7 cellular contexts compared by ENCODE assay signal in the genomic region with DNA sequence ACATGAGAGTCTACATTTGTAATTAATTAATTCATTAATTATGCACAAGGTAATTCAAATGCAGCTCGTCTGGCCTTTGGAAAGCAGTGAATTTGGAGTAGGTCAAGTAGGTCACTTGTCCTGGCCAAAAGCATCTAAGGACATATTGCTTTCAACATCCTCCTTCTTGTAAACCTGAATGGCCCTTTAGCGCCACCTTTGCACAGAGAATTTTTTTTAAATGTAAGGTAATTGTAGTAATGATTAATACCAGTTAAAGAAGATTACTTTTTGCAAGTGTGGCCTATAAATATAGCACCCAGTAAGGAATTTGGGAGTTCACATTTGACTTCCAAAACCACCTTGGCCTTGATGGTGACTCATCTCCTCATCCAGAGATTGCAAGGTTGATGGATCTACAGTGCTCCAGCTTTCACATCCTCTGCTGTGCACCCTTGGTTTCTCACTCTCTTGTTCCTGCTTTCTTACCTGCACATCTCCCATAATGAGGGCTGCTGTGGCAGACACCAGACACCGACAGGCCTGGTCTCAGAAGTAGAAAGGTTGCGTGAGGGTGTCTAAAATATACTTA.
"Had no signal": no experiment of that assay in that cellular context is flagged by ENCODE, and none has a peak within 500 bp of the region (broad histone marks: within the 10 kb centered on the region; RNA-seq: fewer than 3 reads in every experiment).

No MANE protein-coding gene starts in this region.

- H3K36me3 Mint-ChIP-seq: activated CD4-positive, alpha-beta memory T cell treated with anti-CD3 and anti-CD28 coated beads for 36 hours; activated naive CD8-positive, alpha-beta T cell had no signal

- H3K27ac Mint-ChIP-seq: activated CD4-positive, alpha-beta memory T cell treated with anti-CD3 and anti-CD28 coated beads for 36 hours; activated naive CD8-positive, alpha-beta T cell had no signal

- H3K27me3 Mint-ChIP-seq: activated CD4-positive, alpha-beta memory T cell treated with anti-CD3 and anti-CD28 coated beads for 36 hours had no signal

- H3K9me3 Mint-ChIP-seq: activated CD4-positive, alpha-beta memory T cell treated with anti-CD3 and anti-CD28 coated beads for 36 hours; activated T-cell treated with anti-CD3 and anti-CD28 coated beads, Interleukin-2, amount 50 U/mL, for 4 hours had no signal

- H3K27ac ChIP-seq: ascending aorta, stomach had no signal

- H3K9me3 ChIP-seq: ascending aorta, stomach had no signal

- H3K4me1 ChIP-seq: ascending aorta, stomach had no signal

- H3K4me3 Mint-ChIP-seq: activated CD4-positive, alpha-beta memory T cell treated with anti-CD3 and anti-CD28 coated beads for 36 hours; activated naive CD8-positive, alpha-beta T cell; activated T-cell treated with anti-CD3 and anti-CD28 coated beads, Interleukin-2, amount 50 U/mL, for 4 hours had no signal

- H3K36me3 ChIP-seq: ascending aorta, stomach had no signal

- H3K4me3 ChIP-seq: ascending aorta, stomach had no signal

- DNase-seq: activated CD4-positive, alpha-beta memory T cell treated with anti-CD3 and anti-CD28 coated beads for 36 hours; activated gamma-delta T cell; activated T-cell treated with anti-CD3 and anti-CD28 coated beads, Interleukin-2, amount 50 U/mL, for 4 hours; stomach had no signal

- ATAC-seq: activated CD4-positive, CD25-positive, alpha-beta regulatory T cell treated with anti-CD3 and anti-CD28 coated beads, Interleukin-2, amount 50 U/mL, for 24 hours; activated T-cell treated with anti-CD3 and anti-CD28 coated beads, Interleukin-2, amount 50 U/mL, for 4 hours had no signal
